Comparison of ENCODE assay signal across 15 cellular contexts in the genomic region with DNA sequence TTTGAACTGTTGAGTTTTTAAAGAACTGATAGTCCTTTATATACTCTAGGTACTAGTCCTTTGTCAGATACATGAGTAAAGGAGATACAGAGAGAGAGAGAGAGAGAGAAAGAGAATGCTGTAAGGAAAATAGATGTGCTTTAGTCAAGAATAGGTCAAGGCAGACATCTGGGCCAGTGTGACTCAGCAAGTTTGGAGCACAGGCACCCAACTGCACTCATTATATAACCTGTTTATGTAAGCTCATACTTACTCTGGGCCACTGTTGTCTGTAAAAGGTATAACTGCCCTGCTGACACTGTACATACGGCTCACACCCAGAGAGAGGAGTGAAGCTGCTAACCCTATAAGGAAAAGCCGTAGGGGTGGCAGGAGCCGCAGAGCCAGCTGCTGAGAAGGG. TPM values are rescaled to one million over a fixed set of nuclear protein-coding genes. Genes with fewer than 3 reads are reported as not detected.
DNase-seq lines count a peak whose midpoint lies in the region; ATAC-seq and TF ChIP-seq lines count a peak whose summit lies in the region.
"Had no signal": no experiment of that assay in that cellular context is flagged by ENCODE, and none has a peak within 500 bp of the region (broad histone marks: within the 10 kb centered on the region; RNA-seq: fewer than 3 reads in every experiment).

No MANE protein-coding gene starts in this region.

- H3K27me3 ChIP-seq in prostate gland (replicated peaks; ENCODE audit: insufficient read depth) (no peaks in the 10 kb centered on the region), Peyer's patch (no peaks in the 10 kb centered on the region)
- H3K27me3 ChIP-seq: stomach had no signal

- H3K36me3 Mint-ChIP-seq in neural crest cell (ENCODE audit: low read depth): no peaks in the 10 kb centered on the region
- H3K36me3 Mint-ChIP-seq: CD8-positive, alpha-beta T cell had no signal

- H3K9me3 ChIP-seq in prostate gland (no peaks in the 10 kb centered on the region), Peyer's patch (no peaks in the 10 kb centered on the region)
- H3K9me3 ChIP-seq: stomach had no signal

- no peaks in the 10 kb centered on the region for H3K27me3 Mint-ChIP-seq in neural crest cell (ENCODE audit: low read depth)

- no peak overlapping the region for H3K4me3 Mint-ChIP-seq in neural crest cell
- H3K4me3 Mint-ChIP-seq: activated naive CD8-positive, alpha-beta T cell; CD8-positive, alpha-beta T cell had no signal

- intact Hi-C loops in prostate gland (cut with DNase I): no loop called here

- no peaks in the 10 kb centered on the region for H3K4me1 Mint-ChIP-seq in neural crest cell

- no peak for TF ChIP-seq CTCF in choroid plexus epithelial cell (conservative IDR thresholded peaks at IDR 0.05; ENCODE audit: low read depth, low read length)
- TF ChIP-seq CTCF in neural crest cell (conservative IDR thresholded peaks at IDR 0.05): no peak
- no peak for TF ChIP-seq CTCF in prostate gland (IDR thresholded peaks at IDR 0.05)
- no peak for TF ChIP-seq CTCF in Peyer's patch (IDR thresholded peaks at IDR 0.05)

- DNase-seq in EL (peak; percentile 40), MV-4-11 (lab: John Stamatoyannopoulos, UW) (peak; percentile 1), choroid plexus epithelial cell (ENCODE audit: low read depth) (peak; percentile 75), neural crest cell (ENCODE audit: low read depth, low spot score) (no peak), prostate gland (ENCODE audit: low spot score) (no peak), Peyer's patch (no peak)
- no peak for DNase-seq in NK-92 treated with Interleukin-12 subunit alpha and Interleukin-12 subunit beta, amount 100 ng/mL, for 24 hours (lab: John Stamatoyannopoulos, UW)
- DNase-seq: activated CD8-positive, alpha-beta memory T cell treated with anti-CD3 and anti-CD28 coated beads, Interleukin-2, amount 50 U/mL, for 4 hours; CD8-positive, alpha-beta T cell; mesendoderm; NCI-H345; stomach had no signal

- peak overlapping the region; percentile 91 for H3K27ac Mint-ChIP-seq in neural crest cell (ENCODE audit: unreplicated experiment)
- H3K27ac Mint-ChIP-seq: activated naive CD8-positive, alpha-beta T cell; CD8-positive, alpha-beta T cell had no signal

- H3K4me1 ChIP-seq in prostate gland (replicated peaks) (no peaks in the 10 kb centered on the region), Peyer's patch (no peaks in the 10 kb centered on the region)
- H3K4me1 ChIP-seq: stomach had no signal

- TF ChIP-seq POLR2A in prostate gland (IDR thresholded peaks at IDR 0.05): no peak
- TF ChIP-seq POLR2A in Peyer's patch (IDR thresholded peaks at IDR 0.05): no peak

- WGBS in prostate gland: 85% methylated on average over 3 of the region's 3 CpGs

- H3K4me3 ChIP-seq in choroid plexus epithelial cell (ENCODE audit: low read depth, low read length) (no peak overlapping the region), prostate gland (no peak overlapping the region), Peyer's patch (no peak overlapping the region)
- H3K4me3 ChIP-seq: stomach had no signal

- H3K36me3 ChIP-seq in prostate gland: no peaks in the 10 kb centered on the region
- no peaks in the 10 kb centered on the region for H3K36me3 ChIP-seq in Peyer's patch
- H3K36me3 ChIP-seq: stomach had no signal

- H3K9me3 Mint-ChIP-seq in neural crest cell: peaks cover 5% of the 10 kb centered on the region

- ATAC-seq in HG02571 (IDR thresholded peaks at IDR 0.05; ENCODE audit: unreplicated experiment): no peak
- ATAC-seq: CD8-positive, alpha-beta T cell; HCT116 had no signal

- H3K27ac ChIP-seq in prostate gland (no peak overlapping the region), Peyer's patch (no peak overlapping the region)
- H3K27ac ChIP-seq: stomach had no signal

RNA-seq across cellular contexts. Expression of gene AKT3, which starts 32.2 kb away (rescaled TPM):
- total RNA-seq in neural crest cell (38.2 and 41.3 TPM in 2 replicates), prostate gland (10 to 100 TPM; 40.7 to 62.7 TPM), Peyer's patch (10 to 100 TPM in 3 of 4 donors, 1 to 10 TPM in 1; 4.4 to 71.8 (median 15.2) TPM)

Comparison
In these comparisons a context has a peak if more than half of its experiments do, and no peak if none do; other contexts are left out.
1. DNase-seq: peak in EL (single experiment), MV-4-11 (single experiment) and choroid plexus epithelial cell (single experiment); none in neural crest cell (single experiment), prostate gland (single experiment), Peyer's patch (0 of 3) and NK-92 treated with Interleukin-12 subunit alpha and Interleukin-12 subunit beta, amount 100 ng/mL, for 24 hours (single experiment).